Comparison of ENCODE assay signal across 18 cellular contexts in the genomic region with DNA sequence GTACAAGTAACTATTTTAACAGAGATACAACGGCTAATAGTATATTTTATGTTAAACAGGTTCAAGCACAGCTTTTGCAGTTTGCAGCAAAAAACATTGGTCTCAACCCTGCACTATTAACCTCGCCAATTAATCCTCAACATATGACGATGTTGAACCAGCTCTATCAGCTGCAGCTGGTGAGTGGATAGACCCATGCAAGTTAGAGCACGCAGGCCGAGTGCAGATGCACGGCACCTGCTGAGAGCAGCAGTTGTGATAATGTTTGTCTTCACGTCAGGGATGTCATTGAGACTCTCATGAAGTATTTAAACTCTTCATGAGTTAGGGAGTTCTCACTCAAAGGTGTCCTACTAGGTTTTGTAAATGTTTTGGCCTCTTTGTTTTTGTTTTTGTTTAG. TPM values are rescaled to one million over a fixed set of nuclear protein-coding genes. Genes with fewer than 3 reads are reported as not detected.
DNase-seq lines count a peak whose midpoint lies in the region; ATAC-seq, FAIRE-seq and TF ChIP-seq lines count a peak whose summit lies in the region.
"Had no signal": no experiment of that assay in that cellular context is flagged by ENCODE, and none has a peak within 500 bp of the region (broad histone marks: within the 10 kb centered on the region; RNA-seq: fewer than 3 reads in every experiment).

No MANE protein-coding gene starts in this region.

- no peaks in the 10 kb centered on the region for H3K9me3 Mint-ChIP-seq in Calu3 (ENCODE audit: low read depth, unreplicated experiment)

- H3K27ac Mint-ChIP-seq in Calu3 (ENCODE audit: unreplicated experiment) = no peak overlapping the region
- H3K27ac Mint-ChIP-seq: progenitor cell of endocrine pancreas had no signal

- DNase-seq in DMS153 treated with DMSO at 0.1 percent for 48 hours (lab: John Stamatoyannopoulos, UW; ENCODE audit: unreplicated experiment) = peak; percentile 10
- DNase-seq in DMS153 (lab: John Stamatoyannopoulos, UW) = no peak
- peak; percentile 9 for DNase-seq in NCI-H187 treated with DMSO at 0.1 percent for 48 hours (lab: John Stamatoyannopoulos, UW)
- DNase-seq in K562 (ENCODE audit: extremely low read depth in 1 of 4, low spot score in 3 of 4) = peak in 1 of 4 experiments; percentile 29
- peak; percentile 49 for DNase-seq in pons (ENCODE audit: low spot score)
- no peak for DNase-seq in SK-N-SH
- DNase-seq in Calu3 = no peak
- DNase-seq: activated effector memory CD4-positive, alpha-beta T cell treated with Interleukin-2 at 50 U/mL for 16 hours; dermis blood vessel endothelial cell; stimulated activated CD4-positive, alpha-beta T cell treated with anti-CD3 and anti-CD28 coated beads, Interleukin-15, amount 100 ng/mL, for 24 hours; WERI-Rb-1 had no signal

- POLR2A ChIA-PET in K562 (lab: Yijun Ruan, JAX) (interaction anchor here (0.7 to 1.3 kb wide), 5 partner anchors 14 to 114 kb away, joined by 3 to 5 read pairs (median 4); no protein-coding TSS in a partner anchor), SK-N-SH (lab: Yijun Ruan, JAX) (no interaction called here)

- H3K9me2 ChIP-seq in SK-N-SH = no peaks in the 10 kb centered on the region

- BruUV-seq in K562 (replicated peaks; lab: Mats Ljungman, UMichigan) (no TSS peak), Calu3 (replicated peaks; lab: Mats Ljungman, UMichigan) (no TSS peak)

- TF ChIP-seq POLR2A in K562 (conservative IDR thresholded peaks at IDR 0.05) = no peak

- H3K36me3 Mint-ChIP-seq in Calu3 (ENCODE audit: insufficient read depth, unreplicated experiment) = peaks cover 6% of the 10 kb centered on the region

- no peak for TF ChIP-seq EP300 in K562 (IDR thresholded peaks at IDR 0.05; ENCODE audit: low read length)
- no peak for TF ChIP-seq EP300 in SK-N-SH (IDR thresholded peaks at IDR 0.05; ENCODE audit: borderline replicate concordance in 1 of 2, low read depth in 1 of 2, low read length in 1 of 2)

- ATAC-seq in K562 (no peak), GM18511 (IDR thresholded peaks at IDR 0.05; ENCODE audit: unreplicated experiment) (no peak)
- ATAC-seq: left lobe of liver had no signal

- H3K27me3 ChIP-seq in K562 (ENCODE audit: control insufficient read depth in 2 of 2, insufficient read depth in 2 of 2, low read length in 2 of 2) (no peaks in the 10 kb centered on the region), SK-N-SH (ENCODE audit: insufficient read depth) (no peaks in the 10 kb centered on the region)
- H3K27me3 ChIP-seq: BLaER1 treated with 17β-estradiol and CSF1 and Interleukin-3, amounts not matched to agents 10 nM and 100 nM had no signal

- 38% methylated on average over 7 of the region's 7 CpGs for WGBS in K562 (ENCODE audit: insufficient coverage, low coverage, missing lambda C conversion rate)
- WGBS in SK-N-SH (ENCODE audit: low lambda C conversion rate) = 98% methylated on average over 7 of the region's 7 CpGs

- H3K9me3 ChIP-seq in K562 (replicated peaks; ENCODE audit: control insufficient read depth, insufficient read depth, low read depth, low read length) (no peaks in the 10 kb centered on the region), SK-N-SH (no peaks in the 10 kb centered on the region)
- H3K9me3 ChIP-seq: BLaER1 treated with 17β-estradiol and CSF1 and Interleukin-3, amounts not matched to agents 10 nM and 100 nM had no signal

- H3K9me1 ChIP-seq in K562 (ENCODE audit: control insufficient read depth, insufficient read depth, low read length) = no peaks in the 10 kb centered on the region

- intact Hi-C loops in K562 (cut with micrococcal nuclease) = loop anchor here (1.0 kb wide), 1 partner anchor 64 kb away; no protein-coding TSS in a partner anchor
- intact Hi-C loops in Calu3 (cut with micrococcal nuclease; ENCODE audit: unreplicated experiment) = no loop called here

- FAIRE-seq in K562 (lab: Jason Lieb, UNC) = peak; percentile 69

- H3K4me1 Mint-ChIP-seq in Calu3 (ENCODE audit: low read depth, unreplicated experiment) = no peaks in the 10 kb centered on the region

- no peaks in the 10 kb centered on the region for H3F3A ChIP-seq in SK-N-SH (replicated peaks; ENCODE audit: insufficient read depth)

- no peak for TF ChIP-seq CTCF in K562 (IDR thresholded peaks at IDR 0.05 in 2 of 3, conservative IDR thresholded peaks at IDR 0.05 in 1 of 3; ENCODE audit: insufficient read depth in 2 of 3, low read depth in 1 of 3, low read length in 3 of 3)
- no peak for TF ChIP-seq CTCF in SK-N-SH (IDR thresholded peaks at IDR 0.05)
- TF ChIP-seq CTCF in Calu3 (IDR thresholded peaks at IDR 0.05; ENCODE audit: unreplicated experiment) = no peak

- H3K4me3 ChIP-seq in K562 = no peak overlapping the region
- no peak overlapping the region for H3K4me3 ChIP-seq in SK-N-SH (ENCODE audit: low read depth in 2 of 2, low read length in 1 of 2)
- H3K4me3 ChIP-seq: BLaER1 treated with 17β-estradiol and CSF1 and Interleukin-3, amounts not matched to agents 10 nM and 100 nM had no signal

- CTCF ChIA-PET in K562 (lab: Yijun Ruan, JAX; ENCODE audit: low intra/inter-chr PET ratio) (no interaction called here), SK-N-SH (lab: Yijun Ruan, JAX) (interaction anchor here (0.6 to 4.2 kb wide), 7 partner anchors 9 to 93 kb away, joined by 3 to 42 read pairs (median 4); no protein-coding TSS in a partner anchor), Calu3 (lab: Charles Lee) (no interaction called here)

- TF ChIP-seq RAD21 in K562 (CRISPR knock-in tag; conservative IDR thresholded peaks at IDR 0.05 in 1 of 2, IDR thresholded peaks at IDR 0.05 in 1 of 2) (no peak), SK-N-SH (IDR thresholded peaks at IDR 0.05; ENCODE audit: low read length) (no peak)

- H3K9ac ChIP-seq in K562 (ENCODE audit: insufficient read depth in 1 of 2, low read depth in 2 of 2, low read length in 2 of 2) (peak overlapping the region in 1 of 2 experiments; percentile 47; a peak in 1 of 4 replicates), SK-N-SH (no peak overlapping the region)
- H3K9ac ChIP-seq: BLaER1 treated with 17β-estradiol and CSF1 and Interleukin-3, amounts not matched to agents 10 nM and 100 nM had no signal

- in situ Hi-C loops in K562 (cut with MboI) = no loop called here

- H3K36me3 ChIP-seq in K562 (ENCODE audit: control insufficient read depth, insufficient read depth, low read length) (peaks cover 20% of the 10 kb centered on the region; the same call in 2 of the 3 replicates), SK-N-SH (replicated peaks in 1 of 2; ENCODE audit: control insufficient read depth in 1 of 2, insufficient read depth in 2 of 2, low read length in 1 of 2) (peaks cover 58 to 73% of the 10 kb centered on the region in 2 experiments)

- H3K79me2 ChIP-seq in K562 (ENCODE audit: control insufficient read depth, insufficient read depth, low read length) (no peaks in the 10 kb centered on the region), SK-N-SH (ENCODE audit: insufficient read depth) (no peaks in the 10 kb centered on the region)

- H3K4me2 ChIP-seq in K562 (ENCODE audit: insufficient read depth, low read length) = peak overlapping the region; percentile 32; the same call in 1 of the 2 replicates
- no peak overlapping the region for H3K4me2 ChIP-seq in SK-N-SH
- H3K4me2 ChIP-seq: BLaER1 treated with 17β-estradiol and CSF1 and Interleukin-3, amounts not matched to agents 10 nM and 100 nM had no signal

- H2AFZ ChIP-seq in K562 (ENCODE audit: low read depth, low read length) (no peak overlapping the region), SK-N-SH (ENCODE audit: low read depth) (no peak overlapping the region)

- H3K27me3 Mint-ChIP-seq in Calu3 (ENCODE audit: unreplicated experiment) = no peaks in the 10 kb centered on the region
- H3K27me3 Mint-ChIP-seq: progenitor cell of endocrine pancreas had no signal

- peaks cover 21 to 23% of the 10 kb centered on the region in 2 experiments; a peak in 4 of 5 replicates for H3K4me1 ChIP-seq in K562 (replicated peaks in 1 of 2; ENCODE audit: control insufficient read depth in 2 of 2, insufficient read depth in 2 of 2, low read length in 2 of 2)
- no peaks in the 10 kb centered on the region for H3K4me1 ChIP-seq in SK-N-SH (ENCODE audit: control insufficient read depth in 1 of 2, insufficient read depth in 2 of 2, low read depth in 1 of 2, low read length in 1 of 2)

- no peaks in the 10 kb centered on the region for H4K20me1 ChIP-seq in K562 (replicated peaks; ENCODE audit: control insufficient read depth, insufficient read depth, low read length)
- H4K20me1 ChIP-seq in SK-N-SH (ENCODE audit: insufficient read depth) = no peaks in the 10 kb centered on the region
- H4K20me1 ChIP-seq: BLaER1 treated with 17β-estradiol and CSF1 and Interleukin-3, amounts not matched to agents 10 nM and 100 nM had no signal

- no peak overlapping the region for H3K4me3 Mint-ChIP-seq in Calu3 (ENCODE audit: low read depth, unreplicated experiment)

- H3K27ac ChIP-seq in K562 (ENCODE audit: extremely low read depth, low read depth, low read length) = 0 out of 3 replicates have a peak overlapping the region, but pooled peaks have one; percentile 20
- H3K27ac ChIP-seq in SK-N-SH (ENCODE audit: low read depth in 2 of 2, low read length in 1 of 2) = no peak overlapping the region
- H3K27ac ChIP-seq: 22Rv1; BLaER1 treated with 17β-estradiol and CSF1 and Interleukin-3, amounts not matched to agents 10 nM and 100 nM; WERI-Rb-1 had no signal

RNA-seq across cellular contexts. Expression of a gene that starts 45.6 kb away (rescaled TPM):
- total RNA-seq in K562 (2011; cell fraction: chromatin; rRNA removed; ENCODE audit: low replicate concordance) = 470 and 1,385 TPM in 2 replicates
- total RNA-seq in K562 (2011; cell fraction: nucleolus; rRNA removed) = 924 and 982 TPM in 2 replicates
- total RNA-seq in K562 (2011; cell fraction: nucleoplasm; rRNA removed) = 574 and 584 TPM in 2 replicates
- total RNA-seq in K562 (2014; rRNA removed) (183 and 200 TPM in 2 replicates), K562 (2014; rRNA removed; fragmentation: Illumina TruSeq; extraction: Trizol) (30.2 and 33.0 TPM in 2 replicates), K562 (2015; rRNA removed; fragmentation: Illumina TruSeq; extraction: Trizol) (64.8 and 66.9 TPM in 2 replicates), K562 (2021) (304 and 351 TPM in 2 replicates), Calu3 (2022) (116 and 133 TPM in 2 replicates)
- polyA plus RNA-seq in K562 (2011; rRNA removed) (66.9 and 116 TPM in 2 replicates), K562 (2014; fragmentation: Illumina TruSeq; extraction: Trizol) (36.6 and 87.5 TPM in 2 replicates), K562 (2014; fragmentation: Nextera tagmentation; extraction: Ambion mirVana) (1 to 10 TPM; 4.1 to 8.2 TPM), K562 (2014; rRNA removed) (201 and 246 TPM in 2 replicates), SK-N-SH (2012; rRNA removed) (3.8 and 5.5 TPM in 2 replicates)
- 66.0 and 200 TPM in 2 replicates for polyA plus RNA-seq in K562 (2011; cell fraction: cytosol; rRNA removed)
- polyA plus RNA-seq in K562 (2011; cell fraction: nucleus; rRNA removed) = 537 and 1,067 TPM in 2 replicates
- 156 and 191 TPM in 2 replicates for polyA plus RNA-seq in K562 (2012)
- polyA minus RNA-seq in K562 (2011; rRNA and poly(A)+ RNA removed) = 21.1 and 34.2 TPM in 2 replicates
- polyA minus RNA-seq in K562 (2011; cell fraction: cytosol; rRNA and poly(A)+ RNA removed) = 97.7 and 104 TPM in 2 replicates
- polyA minus RNA-seq in K562 (2011; cell fraction: nucleus; rRNA and poly(A)+ RNA removed) = 176 and 224 TPM in 2 replicates
- 1.9 and 2.8 TPM in 2 replicates for polyA plus RNA-seq in SK-N-SH (2012; cell fraction: cytosol; rRNA removed)
- polyA plus RNA-seq in SK-N-SH (2012; cell fraction: nucleus; rRNA removed) = 15.2 and 17.5 TPM in 2 replicates

RNA-seq across cellular contexts. Expression of a gene that starts 47.6 kb away (rescaled TPM):
- total RNA-seq in K562 (2011; cell fraction: chromatin; rRNA removed; ENCODE audit: low replicate concordance) = 23.0 and 64.6 TPM in 2 replicates
- total RNA-seq in K562 (2011; cell fraction: nucleolus; rRNA removed) = 33.3 and 43.0 TPM in 2 replicates
- 24.9 and 26.8 TPM in 2 replicates for total RNA-seq in K562 (2011; cell fraction: nucleoplasm; rRNA removed)
- 4.8 TPM in 2 replicates for total RNA-seq in K562 (2014; rRNA removed)
- total RNA-seq in K562 (2014; rRNA removed; fragmentation: Illumina TruSeq; extraction: Trizol) = 1.0 and 1.3 TPM in 2 replicates
- 1.3 TPM in 2 replicates for total RNA-seq in K562 (2015; rRNA removed; fragmentation: Illumina TruSeq; extraction: Trizol)
- 8.3 and 10.3 TPM in 2 replicates for total RNA-seq in K562 (2021)
- 3.5 and 6.1 TPM in 2 replicates for polyA plus RNA-seq in K562 (2011; rRNA removed)
- polyA plus RNA-seq in K562 (2011; cell fraction: cytosol; rRNA removed) = 1.9 and 10.1 TPM in 2 replicates
- polyA plus RNA-seq in K562 (2011; cell fraction: nucleus; rRNA removed) = 15.8 and 47.9 TPM in 2 replicates
- polyA plus RNA-seq in K562 (2012) = 7.4 and 8.2 TPM in 2 replicates
- polyA plus RNA-seq in K562 (2014; fragmentation: Illumina TruSeq; extraction: Trizol) = 2.8 and 5.7 TPM in 2 replicates
- under 1 TPM; 0.13 to 0.21 TPM for polyA plus RNA-seq in K562 (2014; fragmentation: Nextera tagmentation; extraction: Ambion mirVana)
- 4.1 and 10.9 TPM in 2 replicates for polyA plus RNA-seq in K562 (2014; rRNA removed)
- 2.4 and 2.5 TPM in 2 replicates for polyA minus RNA-seq in K562 (2011; rRNA and poly(A)+ RNA removed)
- 2.2 and 4.6 TPM in 2 replicates for polyA minus RNA-seq in K562 (2011; cell fraction: cytosol; rRNA and poly(A)+ RNA removed)
- 9.6 and 12.8 TPM in 2 replicates for polyA minus RNA-seq in K562 (2011; cell fraction: nucleus; rRNA and poly(A)+ RNA removed)
- 0.15 and 0.18 TPM in 2 replicates for polyA plus RNA-seq in SK-N-SH (2012; rRNA removed)
- polyA plus RNA-seq in SK-N-SH (2012; cell fraction: cytosol; rRNA removed) = 0.01 TPM in 1 of 2 replicates, not detected in the other
- 0.04 and 0.11 TPM in 2 replicates for polyA plus RNA-seq in SK-N-SH (2012; cell fraction: nucleus; rRNA removed)
- 1.1 and 2.1 TPM in 2 replicates for total RNA-seq in Calu3 (2022)
- total RNA-seq: fibroblast of lung, myocyte had no signal

Comparison
In these comparisons a context has a peak if more than half of its experiments do, and no peak if none do; other contexts are left out.
1. DNase-seq: peak in DMS153 treated with DMSO at 0.1 percent for 48 hours (single experiment), NCI-H187 treated with DMSO at 0.1 percent for 48 hours (single experiment) and pons (single experiment); none in DMS153 (single experiment), SK-N-SH (single experiment) and Calu3 (single experiment).